Comparison of ENCODE assay signal across 1 cellular context in genomic region chr1:117171900-117172501, GRCh38.
TF ChIP-seq lines count a peak whose summit lies in the region.

No MANE protein-coding gene starts in this region.

TF ChIP-seq in IMR-90, 13 proteins besides CTCF, POLR2A, EP300 and RAD21:
- TF ChIP-seq ELK1 (IDR thresholded peaks at IDR 0.05; ENCODE audit: borderline replicate concordance, low read depth, low read length) (no peak), MAZ (IDR thresholded peaks at IDR 0.05; ENCODE audit: borderline replicate concordance, low read depth, low read length) (no peak), FOS (IDR thresholded peaks at IDR 0.05; ENCODE audit: low read depth, low read length) (no peak), CEBPB (IDR thresholded peaks at IDR 0.05; ENCODE audit: low read depth, low read length) (peak; percentile 41; the same call in 1 of the 2 replicates)
